ENCODE assay signal across 6 cellular contexts in the genomic region with DNA sequence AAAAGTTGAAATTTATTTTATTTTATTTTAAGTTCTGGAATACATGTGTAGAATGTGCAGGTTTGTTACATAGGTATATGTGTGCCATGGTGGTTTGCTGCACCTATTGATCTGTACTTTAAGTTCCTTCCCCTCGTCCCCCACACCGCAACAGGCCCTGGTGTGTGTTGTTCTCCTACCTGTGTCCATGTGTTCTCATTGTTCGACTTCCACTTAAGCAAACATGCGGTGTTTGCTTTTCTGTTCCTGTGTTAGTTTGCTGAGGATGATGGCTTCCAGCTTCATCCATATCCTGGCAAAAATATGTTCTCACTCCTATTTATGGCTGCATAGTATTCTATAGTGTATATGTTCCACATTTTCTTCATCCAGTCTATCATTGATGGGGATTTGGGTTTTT. TPM values are rescaled to one million over a fixed set of nuclear protein-coding genes. Genes with fewer than 3 reads are reported as not detected.
A peak's percentile ranks its signal among the peaks of the same experiment; 100 is the strongest.
DNase-seq lines count a peak whose midpoint lies in the region; ATAC-seq lines count a peak whose summit lies in the region.
"Not testable (repeated sequence)": the region's sequence is repeated elsewhere in the genome, so short reads cannot be mapped to it uniquely, and the experiment has no call there.

No MANE protein-coding gene starts in this region.

- H2BK12ac ChIP-seq in mesenchymal stem cell (ENCODE audit: low read length in 2 of 2): not testable (repeated sequence)

- H3K4me1 ChIP-seq in mesenchymal stem cell (ENCODE audit: control insufficient read depth, insufficient read depth, low read depth, low read length): not testable (repeated sequence)

- not testable (repeated sequence) for H3K14ac ChIP-seq in mesenchymal stem cell (ENCODE audit: low read length in 2 of 2)

- H3K4me2 ChIP-seq in mesenchymal stem cell (ENCODE audit: low read length, poor library complexity, severe bottlenecking): not testable (repeated sequence)

- intact Hi-C loops in Right ventricle myocardium inferior (cut with DNase I): not testable (repeated sequence)

- not testable (repeated sequence) for H2BK5ac ChIP-seq in mesenchymal stem cell (ENCODE audit: low read depth, low read length, poor library complexity, severe bottlenecking)

- peak; percentile 63 for DNase-seq in DMS53 (lab: John Stamatoyannopoulos, UW)
- DNase-seq in NCI-H146 (lab: John Stamatoyannopoulos, UW): peak; percentile 6
- peak; percentile 58 for DNase-seq in NCI-H748 (lab: John Stamatoyannopoulos, UW; ENCODE audit: unreplicated experiment)
- peak; percentile 22 to 40 for DNase-seq in SHP77 (lab: John Stamatoyannopoulos, UW)
- DNase-seq in Right ventricle myocardium inferior (ENCODE audit: missing footprints): peak; percentile 34
- not testable (repeated sequence) for DNase-seq in mesenchymal stem cell

- not testable (repeated sequence) for H3K23ac ChIP-seq in mesenchymal stem cell (ENCODE audit: low read length in 2 of 2)

- H3K18ac ChIP-seq in mesenchymal stem cell (ENCODE audit: low read depth in 1 of 2, low read length in 2 of 2): not testable (repeated sequence)

- not testable (repeated sequence) for H2BK120ac ChIP-seq in mesenchymal stem cell (ENCODE audit: low read depth, low read length)

- not testable (repeated sequence) for H2AFZ ChIP-seq in mesenchymal stem cell (ENCODE audit: low read depth, low read length)

- H3K79me1 ChIP-seq in mesenchymal stem cell (replicated peaks; ENCODE audit: low read length, poor library complexity, severe bottlenecking): not testable (repeated sequence)

- not testable (repeated sequence) for H3K27ac ChIP-seq in mesenchymal stem cell (ENCODE audit: low read length, poor library complexity, severe bottlenecking)

- H3K4ac ChIP-seq in mesenchymal stem cell (ENCODE audit: low read depth in 1 of 2, low read length in 2 of 2): not testable (repeated sequence)

- not testable (repeated sequence) for ATAC-seq in Right ventricle myocardium inferior

- not testable (repeated sequence) for H3K27me3 ChIP-seq in mesenchymal stem cell (ENCODE audit: control insufficient read depth in 1 of 2, insufficient read depth in 1 of 2, low read length in 2 of 2)

- not testable (repeated sequence) for H2AK5ac ChIP-seq in mesenchymal stem cell (ENCODE audit: low read length, severe bottlenecking)

- not testable (repeated sequence) for H3K9ac ChIP-seq in mesenchymal stem cell (ENCODE audit: low read length)

- H3K36me3 ChIP-seq in mesenchymal stem cell (ENCODE audit: control insufficient read depth in 1 of 2, insufficient read depth in 2 of 2, low read depth in 1 of 2, low read length in 2 of 2): not testable (repeated sequence)

- not testable (repeated sequence) for H3K9me3 ChIP-seq in mesenchymal stem cell (ENCODE audit: control insufficient read depth, low read length)

- 96% methylated on average over 3 of the region's 4 CpGs for WGBS in mesenchymal stem cell

- H3K4me3 ChIP-seq in mesenchymal stem cell (ENCODE audit: insufficient read depth in 1 of 2, low read depth in 1 of 2, low read length in 2 of 2): not testable (repeated sequence)

- not testable (repeated sequence) for H2BK15ac ChIP-seq in mesenchymal stem cell (ENCODE audit: low read depth, poor library complexity, severe bottlenecking)

- not testable (repeated sequence) for H4K8ac ChIP-seq in mesenchymal stem cell (ENCODE audit: low read length)

- peak overlapping the region; percentile 39 for H4K91ac ChIP-seq in mesenchymal stem cell (ENCODE audit: low read length)

RNA-seq across cellular contexts. Expression of gene SRFBP1, which starts 23.5 kb away (rescaled TPM):
- total RNA-seq in Right ventricle myocardium inferior: 7.6 TPM
- 11.7 TPM for polyA plus RNA-seq in mesenchymal stem cell (2013, experiment 1 of 2)
- polyA plus RNA-seq in mesenchymal stem cell (2013, experiment 2 of 2): 12.4 TPM
